Comparison of ENCODE assay signal across 8 cellular contexts in the genomic region with DNA sequence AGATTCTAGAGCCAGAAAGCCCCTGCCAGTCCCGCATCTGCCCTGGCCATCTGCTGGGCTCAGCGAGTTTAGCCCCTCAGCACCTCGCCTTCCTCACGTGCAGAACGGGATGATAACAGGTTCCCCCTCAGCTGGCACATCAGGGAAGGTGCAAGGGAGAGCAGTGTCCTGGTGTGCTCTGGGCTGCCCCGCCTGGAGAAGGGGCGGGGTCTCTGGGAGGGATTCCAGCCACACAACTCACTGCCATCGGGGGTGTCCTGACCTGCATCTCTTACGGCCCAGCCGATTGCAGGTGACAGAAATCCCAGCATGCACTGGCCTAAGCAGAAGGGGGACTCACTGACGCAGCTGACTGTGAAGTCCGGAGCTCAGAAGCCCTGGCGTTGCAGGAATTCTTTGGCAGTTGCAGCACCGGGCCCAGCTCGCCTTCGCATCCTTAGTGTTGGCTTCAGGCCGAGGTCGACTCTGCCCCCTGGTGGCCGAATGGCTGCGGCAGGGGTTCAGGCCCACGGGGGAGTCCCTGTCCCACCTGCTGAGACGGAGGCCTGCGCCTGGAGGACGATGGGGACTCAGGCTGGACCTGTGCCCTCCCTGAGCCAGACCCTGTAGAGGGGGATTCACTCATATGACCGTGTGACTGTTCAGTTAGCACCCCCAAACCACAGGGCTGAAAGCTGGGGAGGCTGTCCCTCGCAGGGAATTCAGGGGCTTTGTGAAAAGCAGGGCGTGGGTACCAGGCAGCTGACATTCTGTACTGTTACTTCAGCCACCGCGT.
DNase-seq lines count a peak whose midpoint lies in the region; ATAC-seq and TF ChIP-seq lines count a peak whose summit lies in the region.

No MANE protein-coding gene starts in this region.

- intact Hi-C loops in colonic mucosa (cut with DNase I) (no loop called here), lower leg skin (cut with DNase I; ENCODE audit: low total_unique reads) (no loop called here)

- DNase-seq in LoVo (ENCODE audit: low spot score) (peak; percentile 41), colonic mucosa (peak; percentile 67), lower leg skin (ENCODE audit: low spot score in 2 of 2) (peak; percentile 42 to 92), inferior parietal cortex (ENCODE audit: extremely low spot score) (no peak)
- DNase-seq in activated CD4-positive, alpha-beta T cell treated with anti-CD3 and anti-CD28 coated beads for 24 hours (ENCODE audit: low read depth in 2 of 2), result peak; percentile 71 to 76
- peak; percentile 46 for DNase-seq in stimulated activated CD8-positive, alpha-beta memory T cell treated with anti-CD3 and anti-CD28 coated beads, Interleukin-12 subunit alpha, Interleukin-12 subunit beta, amount 100 ng/mL, for 24 hours (ENCODE audit: extremely low read depth)

- no peaks in the 10 kb centered on the region for H4K20me1 ChIP-seq in BLaER1

- no peak for TF ChIP-seq POLR2A in lower leg skin (IDR thresholded peaks at IDR 0.05)

- 0 out of 2 replicates have a peak overlapping the region, but pooled peaks have one; percentile 19 for H3K9ac ChIP-seq in BLaER1
- H3K9ac ChIP-seq in colonic mucosa (ENCODE audit: low read depth in 2 of 2, low read length in 2 of 2), result no peak overlapping the region

- H3K36me3 ChIP-seq in BLaER1, result peaks cover 18% of the 10 kb centered on the region; the same call in 1 of the 2 replicates
- no peaks in the 10 kb centered on the region for H3K36me3 ChIP-seq in colonic mucosa

- H3K4me1 ChIP-seq in BLaER1 (peaks cover 22% of the 10 kb centered on the region), colonic mucosa (no peaks in the 10 kb centered on the region)

- no peak overlapping the region for H3K27ac ChIP-seq in BLaER1
- no peak overlapping the region for H3K27ac ChIP-seq in colonic mucosa

- TF ChIP-seq CTCF in colonic mucosa (IDR thresholded peaks at IDR 0.05) (peak; percentile 80), lower leg skin (IDR thresholded peaks at IDR 0.05) (peak in 1 of 3 donors; percentile 75)

- peak overlapping the region; percentile 53 for H3K4me2 ChIP-seq in BLaER1

- ATAC-seq in GM19043 (IDR thresholded peaks at IDR 0.05; ENCODE audit: low read depth, unreplicated experiment), result peak; percentile 63

- H3K4me3 ChIP-seq in BLaER1 (no peak overlapping the region), colonic mucosa (no peak overlapping the region), lower leg skin (ENCODE audit: low read depth, poor library complexity, severe bottlenecking) (no peak overlapping the region)

- no peaks in the 10 kb centered on the region for H3K9me3 ChIP-seq in BLaER1
- no peaks in the 10 kb centered on the region for H3K9me3 ChIP-seq in colonic mucosa

- H3K27me3 ChIP-seq in BLaER1 (no peaks in the 10 kb centered on the region), colonic mucosa (no peaks in the 10 kb centered on the region)

- WGBS in lower leg skin, 2 donors, result 25 to 26% methylated on average over 23 to 28 of the region's 29 CpGs
